ENCODE assay signal across 22 cellular contexts in genomic region chr6:67131827-67132226, GRCh38.
DNase-seq lines count a peak whose midpoint lies in the region; ATAC-seq and TF ChIP-seq lines count a peak whose summit lies in the region.
"Had no signal": no experiment of that assay in that cellular context is flagged by ENCODE, and none has a peak within 500 bp of the region (broad histone marks: within the 10 kb centered on the region; RNA-seq: fewer than 3 reads in every experiment).

No MANE protein-coding gene starts in this region.

- H3K36me3 ChIP-seq in MG63 (no peaks in the 10 kb centered on the region), tibial artery (no peaks in the 10 kb centered on the region)
- H3K36me3 ChIP-seq: right lobe of liver, upper lobe of right lung had no signal

- DNase-seq in MG63 (peak; percentile 93), brain pericyte (ENCODE audit: low read depth, low spot score) (peak; percentile 18), hypothalamus (lab: John Stamatoyannopoulos, UW) (peak in 36 of 51 donors; percentile 2 to 74 (median 40)), tibial artery (peak; percentile 55 to 68), NCI-H748 (lab: John Stamatoyannopoulos, UW; ENCODE audit: unreplicated experiment) (no peak), ecto neural progenitor cell (ENCODE audit: low spot score) (no peak)
- DNase-seq: activated CD8-positive, alpha-beta T cell treated with anti-CD3 and anti-CD28 coated beads, Interleukin-2, amount 10 ng/mL, durations not matched to agents 7 days and 5 days; activated naive CD8-positive, alpha-beta T cell treated with anti-CD3 and anti-CD28 coated beads for 36 hours; activated T-cell treated with anti-CD3 and anti-CD28 coated beads, Interleukin-2, amount 50 U/mL, for 48 hours; AML-193; central memory CD4-positive, alpha-beta T cell; effector memory CD8-positive, alpha-beta T cell; foreskin keratinocyte; KG1; NCI-H1105; NCI-H526; right lobe of liver; Right ventricle myocardium superior; stimulated activated naive B cell treated with anti-CD40 and anti-IgM and Interleukin-4, amounts not matched to agents 10 μg/mL and 1 μg/mL and 100 μg/mL, for 72 hours; upper lobe of right lung had no signal

- H3K27me3 ChIP-seq in MG63 = no peaks in the 10 kb centered on the region
- H3K27me3 ChIP-seq in tibial artery = no peaks in the 10 kb centered on the region
- H3K27me3 ChIP-seq: foreskin keratinocyte, right lobe of liver, upper lobe of right lung had no signal

- peaks cover 0 to 13% (median 6%) of the 10 kb centered on the region in 4 donors for H3K4me1 ChIP-seq in tibial artery
- H3K4me1 ChIP-seq: foreskin keratinocyte, right lobe of liver, upper lobe of right lung had no signal

- no peak overlapping the region for H3K27ac ChIP-seq in tibial artery
- H3K27ac ChIP-seq: foreskin keratinocyte, right lobe of liver, upper lobe of right lung had no signal

- intact Hi-C loops in tibial artery (cut with DNase I; ENCODE audit: low total_unique reads) = no loop called here

- TF ChIP-seq CTCF in tibial artery (IDR thresholded peaks at IDR 0.05) = no peak

- H3K9me3 ChIP-seq in MG63 (no peaks in the 10 kb centered on the region), tibial artery (no peaks in the 10 kb centered on the region)
- H3K9me3 ChIP-seq: right lobe of liver, upper lobe of right lung had no signal

- no peak for ATAC-seq in GM21515 (IDR thresholded peaks at IDR 0.05; ENCODE audit: unreplicated experiment)
- ATAC-seq: activated CD8-positive, alpha-beta T cell treated with anti-CD3 and anti-CD28 coated beads, Interleukin-2, amount 10 ng/mL, durations not matched to agents 7 days and 5 days; effector memory CD8-positive, alpha-beta T cell; foreskin keratinocyte; left lobe of liver; right lobe of liver; stimulated activated naive B cell treated with anti-CD40 and anti-IgM and Interleukin-4, amounts not matched to agents 10 μg/mL and 1 μg/mL and 100 μg/mL, for 72 hours; upper lobe of right lung had no signal

- H3K4me3 ChIP-seq in MG63 (no peak overlapping the region), tibial artery (no peak overlapping the region)
- H3K4me3 ChIP-seq: right lobe of liver, upper lobe of right lung had no signal

Comparison
In these comparisons a context has a peak if more than half of its experiments do, and no peak if none do; other contexts are left out.
1. DNase-seq: peak in MG63 (single experiment), brain pericyte (single experiment), hypothalamus (36 of 51) and tibial artery (2 of 2); none in NCI-H748 (single experiment) and ecto neural progenitor cell (single experiment).